Comparison of ENCODE assay signal across 8 cellular contexts in genomic region chr11:45981826-45982225, GRCh38. TPM values are rescaled to one million over a fixed set of nuclear protein-coding genes. Genes with fewer than 3 reads are reported as not detected.
DNase-seq lines count a peak whose midpoint lies in the region; ATAC-seq, FAIRE-seq and TF ChIP-seq lines count a peak whose summit lies in the region.
"Not testable (repeated sequence)": the region's sequence is repeated elsewhere in the genome, so short reads cannot be mapped to it uniquely, and the experiment has no call there.

No MANE protein-coding gene starts in this region.

- DNase-seq in DMS153 treated with DMSO at 0.1 percent for 48 hours (lab: John Stamatoyannopoulos, UW; ENCODE audit: unreplicated experiment), result peak; percentile 24
- peak; percentile 44 for DNase-seq in NCI-H1105 treated with DMSO at 0.1 percent for 48 hours (lab: John Stamatoyannopoulos, UW)
- DNase-seq in NCI-H2227 treated with DMSO at 0.1 percent for 48 hours (lab: John Stamatoyannopoulos, UW), result peak; percentile 11
- DNase-seq in K562 (ENCODE audit: extremely low read depth in 1 of 4, low spot score in 3 of 4), result peak in 1 of 4 experiments; percentile 84
- DNase-seq in frontal cortex (ENCODE audit: low spot score in 2 of 2), result not testable (repeated sequence)
- DNase-seq in right cardiac atrium, result peak; percentile 51 to 80 (median 78)
- DNase-seq in lung (ENCODE audit: low spot score), result peak; percentile 36
- DNase-seq in upper lobe of right lung, result peak; percentile 76

- BruUV-seq in K562 (replicated peaks; lab: Mats Ljungman, UMichigan), result not testable (repeated sequence)

- H3K9me3 ChIP-seq in K562 (replicated peaks; ENCODE audit: control insufficient read depth, insufficient read depth, low read depth, low read length); right cardiac atrium (ENCODE audit: control insufficient read depth, low read length); lung (ENCODE audit: control insufficient read depth in 2 of 2, insufficient read depth in 1 of 2, low read length in 1 of 2); upper lobe of right lung: not testable (repeated sequence)

- not testable (repeated sequence) for H4K20me1 ChIP-seq in K562 (replicated peaks; ENCODE audit: control insufficient read depth, insufficient read depth, low read length)

- not testable (repeated sequence) for TF ChIP-seq RAD21 in K562 (CRISPR knock-in tag; conservative IDR thresholded peaks at IDR 0.05 in 1 of 2, IDR thresholded peaks at IDR 0.05 in 1 of 2)

- not testable (repeated sequence) for TF ChIP-seq POLR2A in K562 (conservative IDR thresholded peaks at IDR 0.05)

- not testable (repeated sequence) for H3K9me1 ChIP-seq in K562 (ENCODE audit: control insufficient read depth, insufficient read depth, low read length)

- H2AFZ ChIP-seq in K562 (ENCODE audit: low read depth, low read length), result not testable (repeated sequence)

- not testable (repeated sequence) for H3K4me3 ChIP-seq in K562; right cardiac atrium (ENCODE audit: low read length); lung; upper lobe of right lung

- H3K4me1 ChIP-seq in K562 (replicated peaks in 1 of 2; ENCODE audit: control insufficient read depth in 2 of 2, insufficient read depth in 2 of 2, low read length in 2 of 2) (peaks cover 8 to 32% of the 10 kb centered on the region in 2 experiments), lung (ENCODE audit: control insufficient read depth in 2 of 2, insufficient read depth in 2 of 2, low read length in 2 of 2) (peaks cover 4 to 22% of the 10 kb centered on the region in 2 donors), upper lobe of right lung (peaks cover 24% of the 10 kb centered on the region)
- H3K4me1 ChIP-seq in right cardiac atrium (ENCODE audit: control insufficient read depth, insufficient read depth, low read length), result not testable (repeated sequence)

- CTCF ChIA-PET in K562 (lab: Yijun Ruan, JAX; ENCODE audit: low intra/inter-chr PET ratio), result not testable (repeated sequence)

- ATAC-seq in K562, result peak; percentile 84
- peak; percentile 81 to 87 for ATAC-seq in right cardiac atrium
- ATAC-seq in lung (ENCODE audit: insufficient read depth, low FRiP score), result not testable (repeated sequence)
- peak; percentile 72 for ATAC-seq in upper lobe of right lung

- TF ChIP-seq EP300 in K562 (IDR thresholded peaks at IDR 0.05; ENCODE audit: low read length), result not testable (repeated sequence)

- H3K4me2 ChIP-seq in K562 (ENCODE audit: insufficient read depth, low read length), result not testable (repeated sequence)

- H3K27me3 ChIP-seq in K562 (ENCODE audit: control insufficient read depth in 2 of 2, insufficient read depth in 2 of 2, low read length in 2 of 2); right cardiac atrium (ENCODE audit: control insufficient read depth, insufficient read depth); lung (ENCODE audit: control insufficient read depth, insufficient read depth); upper lobe of right lung: not testable (repeated sequence)

- peak; percentile 75 for FAIRE-seq in K562 (lab: Jason Lieb, UNC)
- peak; percentile 81 for FAIRE-seq in frontal cortex (lab: Jason Lieb, UNC)

- not testable (repeated sequence) for H3K27ac ChIP-seq in K562 (ENCODE audit: extremely low read depth, low read depth, low read length); right cardiac atrium (ENCODE audit: low read length); lung (ENCODE audit: low read depth in 1 of 2, low read length in 1 of 2); upper lobe of right lung

- TF ChIP-seq CTCF in K562 (IDR thresholded peaks at IDR 0.05 in 2 of 3, conservative IDR thresholded peaks at IDR 0.05 in 1 of 3; ENCODE audit: insufficient read depth in 2 of 3, low read depth in 1 of 3, low read length in 3 of 3); lung (IDR thresholded peaks at IDR 0.05; ENCODE audit: control extremely low read depth, extremely low read depth); upper lobe of right lung (IDR thresholded peaks at IDR 0.05): not testable (repeated sequence)

- 10% methylated on average over 5 of the region's 5 CpGs for WGBS in K562 (ENCODE audit: insufficient coverage, low coverage, missing lambda C conversion rate)
- WGBS in right cardiac atrium, result 39% methylated on average over 5 of the region's 5 CpGs
- 53 to 75% methylated on average over 5 of the region's 5 CpGs for WGBS in lung, 2 donors

- peaks cover 25% of the 10 kb centered on the region; the same call in 2 of the 3 replicates for H3K79me2 ChIP-seq in K562 (ENCODE audit: control insufficient read depth, insufficient read depth, low read length)

- intact Hi-C loops in K562 (cut with micrococcal nuclease); right cardiac atrium (cut with DNase I); upper lobe of right lung (cut with DNase I): not testable (repeated sequence)

- in situ Hi-C loops in K562 (cut with MboI), result not testable (repeated sequence)

- H3K36me3 ChIP-seq in K562 (ENCODE audit: control insufficient read depth, insufficient read depth, low read length) (peaks cover 16% of the 10 kb centered on the region; the same call in 1 of the 3 replicates), upper lobe of right lung (peaks cover 30% of the 10 kb centered on the region)
- H3K36me3 ChIP-seq in lung (ENCODE audit: control insufficient read depth in 2 of 2, insufficient read depth in 2 of 2, low read length in 2 of 2), result not testable (repeated sequence)

- POLR2A ChIA-PET in K562 (lab: Yijun Ruan, JAX), result interaction anchor here (1.2 to 3.3 kb wide), 2 partner anchors 12 to 17 kb away, joined by 3 to 41 read pairs; no protein-coding TSS in a partner anchor

- H3K9ac ChIP-seq in K562 (ENCODE audit: insufficient read depth in 1 of 2, low read depth in 2 of 2, low read length in 2 of 2), result not testable (repeated sequence)

TF ChIP-seq in K562, 482 proteins besides CTCF, POLR2A, EP300 and RAD21 (continues in another document):
- peak; percentile 96 for TF ChIP-seq NFIC (IDR thresholded peaks at IDR 0.05)
- 0 out of 2 replicates have a peak, but pooled peaks have one; percentile 23 for TF ChIP-seq NFIX (CRISPR knock-in tag; IDR thresholded peaks at IDR 0.05; ENCODE audit: low read depth)

RNA-seq across cellular contexts. Expression of gene LARGE2, which starts 59.4 kb away (rescaled TPM):
- 10.2 and 37.1 TPM in 2 replicates for total RNA-seq in K562 (2011; cell fraction: chromatin; rRNA removed; ENCODE audit: low replicate concordance)
- total RNA-seq in K562 (2011; cell fraction: nucleolus; rRNA removed), result 31.2 and 41.2 TPM in 2 replicates
- 24.0 and 27.8 TPM in 2 replicates for total RNA-seq in K562 (2011; cell fraction: nucleoplasm; rRNA removed)
- total RNA-seq in K562 (2014; rRNA removed) (6.6 and 8.7 TPM in 2 replicates), K562 (2014; rRNA removed; fragmentation: Illumina TruSeq; extraction: Trizol) (1.7 and 2.5 TPM in 2 replicates), K562 (2015; rRNA removed; fragmentation: Illumina TruSeq; extraction: Trizol) (2.6 and 2.7 TPM in 2 replicates), K562 (2021) (12.6 and 14.1 TPM in 2 replicates), frontal cortex (0.41 TPM), right cardiac atrium (under 1 TPM in 3 of 4 donors, not detected in 1; 0.18 to 0.48 (median 0.20) TPM), lung (10 to 100 TPM in 1 of 2 donors, 1 to 10 TPM in 1; 2.4 to 16.3 TPM), upper lobe of right lung (6.0 TPM)
- polyA plus RNA-seq in K562 (2011; rRNA removed) (7.2 and 12.7 TPM in 2 replicates), K562 (2014; fragmentation: Illumina TruSeq; extraction: Trizol) (8.9 and 16.3 TPM in 2 replicates), K562 (2014; fragmentation: Nextera tagmentation; extraction: Ambion mirVana) (under 1 TPM; 0.56 to 0.80 TPM), K562 (2014; rRNA removed) (12.4 and 15.8 TPM in 2 replicates), right cardiac atrium (0.32 TPM), lung (10 to 100 TPM; 12.8 to 18.4 TPM)
- 14.0 and 25.6 TPM in 2 replicates for polyA plus RNA-seq in K562 (2011; cell fraction: cytosol; rRNA removed)
- polyA plus RNA-seq in K562 (2011; cell fraction: nucleus; rRNA removed), result 41.1 and 66.6 TPM in 2 replicates
- polyA plus RNA-seq in K562 (2012), result 6.0 and 6.7 TPM in 2 replicates
- polyA minus RNA-seq in K562 (2011; rRNA and poly(A)+ RNA removed), result 2.7 and 3.1 TPM in 2 replicates
- polyA minus RNA-seq in K562 (2011; cell fraction: cytosol; rRNA and poly(A)+ RNA removed), result 4.4 and 4.6 TPM in 2 replicates
- polyA minus RNA-seq in K562 (2011; cell fraction: nucleus; rRNA and poly(A)+ RNA removed), result 7.1 and 8.6 TPM in 2 replicates
